In the genomic region with DNA sequence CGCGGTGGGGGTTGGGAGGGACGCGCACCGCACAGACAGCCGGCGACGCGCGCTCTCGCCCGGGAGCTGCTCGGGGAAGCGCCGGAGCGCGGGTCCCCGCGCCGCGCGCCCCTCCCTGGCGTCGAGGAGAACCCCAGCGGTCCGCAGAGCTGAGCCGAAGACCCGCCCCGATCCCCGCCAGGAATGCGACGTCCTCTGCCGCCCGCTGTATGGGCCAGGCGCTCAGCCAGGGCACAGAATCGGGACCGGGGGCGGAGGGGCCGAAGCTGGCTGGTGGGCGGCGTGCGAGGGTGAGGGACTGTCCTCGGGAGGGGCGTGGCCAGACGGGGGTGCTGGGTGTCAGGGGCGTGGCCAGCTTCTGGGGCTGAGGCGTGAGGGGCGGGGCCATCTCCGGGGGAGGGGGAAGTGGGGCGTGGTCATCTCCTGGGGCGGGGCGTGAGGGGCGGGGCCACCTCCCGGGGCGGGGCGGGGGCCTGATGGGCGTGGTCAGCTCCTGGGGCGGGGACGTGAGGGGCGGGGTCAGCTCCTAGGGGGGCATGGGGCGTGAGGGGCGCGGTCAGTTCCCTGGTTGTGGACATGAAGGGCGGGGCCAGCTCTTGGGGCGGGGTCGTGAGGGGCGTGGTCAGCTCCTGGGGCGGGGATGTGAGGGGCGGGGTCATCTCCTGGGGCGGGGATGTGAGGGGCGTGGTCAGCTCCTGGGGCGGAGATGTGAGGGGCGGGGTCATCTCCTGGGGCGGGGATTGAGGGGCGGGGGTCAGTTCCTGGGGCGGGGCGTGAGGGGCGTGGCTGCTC, we compare ENCODE assay signal across 9 cellular contexts. TPM values are rescaled to one million over a fixed set of nuclear protein-coding genes. Genes with fewer than 3 reads are reported as not detected.
DNase-seq lines count a peak whose midpoint lies in the region; ATAC-seq and TF ChIP-seq lines count a peak whose summit lies in the region.
"Had no signal": no experiment of that assay in that cellular context is flagged by ENCODE, and none has a peak within 500 bp of the region (broad histone marks: within the 10 kb centered on the region; RNA-seq: fewer than 3 reads in every experiment).

No MANE protein-coding gene starts in this region.

- peak overlapping the region; percentile 65 for H3K18ac ChIP-seq in H9 (ENCODE audit: insufficient read length, low read depth, low read length)

- WGBS in H9 (ENCODE audit: extremely low coverage, insufficient read length, low lambda C conversion rate) = no CpG with 5 or more reads among the region's 78 CpGs
- 11% methylated on average over 44 of the region's 78 CpGs; no CpG with 5 or more reads in 1 of the 2 donors for WGBS in transverse colon (ENCODE audit: low coverage in 1 of 2), 2 donors

- H3K4me1 Mint-ChIP-seq in H9 = peaks cover 2 to 16% of the 10 kb centered on the region in 2 experiments

- H3K79me2 ChIP-seq in H9 (ENCODE audit: insufficient read depth, low read length) = no peaks in the 10 kb centered on the region
- H3K79me2 ChIP-seq in parathyroid adenoma = no peaks in the 10 kb centered on the region

- no peak overlapping the region for H3K9ac ChIP-seq in H9 (ENCODE audit: extremely low read depth, insufficient read length, low read length)
- no peak overlapping the region for H3K9ac ChIP-seq in parathyroid adenoma

- no peaks in the 10 kb centered on the region for H3K9me3 Mint-ChIP-seq in H9
- H3K9me3 Mint-ChIP-seq: T-helper 1 cell treated with Interleukin-12 subunit alpha and Interleukin-12 subunit beta and Interleukin-4 antibody, amounts not matched to agents 30 μg/mL and 1 μg/mL, for 36 hours had no signal

- H4K8ac ChIP-seq in H9 (replicated peaks; ENCODE audit: insufficient read length, low read depth, low read length) = no peak overlapping the region

- intact Hi-C loops in transverse colon (cut with DNase I; ENCODE audit: low total_unique reads) = no loop called here

- H2BK20ac ChIP-seq in H9 (ENCODE audit: low read depth, low read length, poor library complexity, severe bottlenecking) = no peak overlapping the region

- no peak for ATAC-seq in GM21390 (IDR thresholded peaks at IDR 0.05; ENCODE audit: unreplicated experiment)
- ATAC-seq in GM21717 (IDR thresholded peaks at IDR 0.05; ENCODE audit: unreplicated experiment) = no peak

- DNase-seq in H9 (peak; percentile 94), SK-MEL-5 (ENCODE audit: low read depth, low spot score) (peak; percentile 67), cardiac muscle cell (ENCODE audit: low read depth in 1 of 2, low spot score in 1 of 2) (peak; percentile 76 to 88), transverse colon (peak; percentile 65)
- DNase-seq in activated naive CD8-positive, alpha-beta T cell treated with anti-CD3 and anti-CD28 coated beads, Interleukin-2, amount 50 U/mL, for 16 hours (ENCODE audit: low read depth, low spot score) = peak; percentile 23

- in situ Hi-C loops in SK-MEL-5 (cut with HindIII; ENCODE audit: low pct_unique_long_range_greater_than_20kb, low sequenced_read_pairs) = no loop called here
- in situ Hi-C loops in transverse colon (cut with MboI; ENCODE audit: low pct_ligation_motif_present in 1 of 4, low pct_unique_long_range_greater_than_20kb in 1 of 4, low sequenced_read_pairs in 3 of 4) = no loop called here

- H3K27me3 ChIP-seq in H9 (ENCODE audit: insufficient read depth, low read length) (no peaks in the 10 kb centered on the region), cardiac muscle cell (peaks cover 4% of the 10 kb centered on the region), parathyroid adenoma (ENCODE audit: control insufficient read depth, insufficient read depth, low read length) (no peaks in the 10 kb centered on the region), transverse colon (peaks cover 8% of the 10 kb centered on the region)

- H2AFZ ChIP-seq in H9 (ENCODE audit: low read length) (no peak overlapping the region), parathyroid adenoma (peak overlapping the region; percentile 56)

- H3K4me3 Mint-ChIP-seq in H9 = peak overlapping the region; percentile 54 to 78
- H3K4me3 Mint-ChIP-seq: T-helper 1 cell treated with Interleukin-12 subunit alpha and Interleukin-12 subunit beta and Interleukin-4 antibody, amounts not matched to agents 30 μg/mL and 1 μg/mL, for 36 hours had no signal

- H2BK120ac ChIP-seq in H9 (ENCODE audit: low read depth, low read length, poor library complexity, severe bottlenecking) = no peak overlapping the region

- H3K9me3 ChIP-seq in H9 (ENCODE audit: control insufficient read depth, low read depth, low read length) (no peaks in the 10 kb centered on the region), cardiac muscle cell (ENCODE audit: low read depth) (no peaks in the 10 kb centered on the region), parathyroid adenoma (ENCODE audit: control insufficient read depth, low read length) (no peaks in the 10 kb centered on the region), transverse colon (no peaks in the 10 kb centered on the region)

- H3K36me3 ChIP-seq in cardiac muscle cell = no peaks in the 10 kb centered on the region
- no peaks in the 10 kb centered on the region for H3K36me3 ChIP-seq in parathyroid adenoma (ENCODE audit: control insufficient read depth, insufficient read depth, low read length)
- H3K36me3 ChIP-seq in transverse colon = no peaks in the 10 kb centered on the region

- H3K79me1 ChIP-seq in H9 (ENCODE audit: insufficient read depth, low read depth, low read length, poor library complexity, severe bottlenecking) = no peaks in the 10 kb centered on the region

- H3K4me3 ChIP-seq in cardiac muscle cell (peak overlapping the region; percentile 22), parathyroid adenoma (ENCODE audit: low read depth, low read length) (no peak overlapping the region), transverse colon (peak overlapping the region; percentile 19 to 55 (median 30))

- no peaks in the 10 kb centered on the region for H4K20me1 ChIP-seq in H9 (ENCODE audit: control insufficient read depth, insufficient read depth, insufficient read length)

- TF ChIP-seq CTCF in H9 (conservative IDR thresholded peaks at IDR 0.05) (no peak), cardiac muscle cell (IDR thresholded peaks at IDR 0.05; ENCODE audit: low read depth, low read length) (no peak), parathyroid adenoma (IDR thresholded peaks at IDR 0.05) (no peak), transverse colon (IDR thresholded peaks at IDR 0.05) (no peak)

- H3T11ph ChIP-seq in H9 (ENCODE audit: low read length) = no peak overlapping the region

- peaks cover 9% of the 10 kb centered on the region for H3K23me2 ChIP-seq in H9 (ENCODE audit: insufficient read length, low read depth, low read length, poor library complexity, severe bottlenecking)

- H2BK5ac ChIP-seq in H9 (ENCODE audit: insufficient read length, low read length) = no peak overlapping the region

- H3K36me3 Mint-ChIP-seq in H9 (ENCODE audit: insufficient read depth in 1 of 3, low read depth in 3 of 3) = peaks cover 0 to 3% (median 0%) of the 10 kb centered on the region in 3 experiments; a peak in 1 of 7 replicates

- H3K27ac Mint-ChIP-seq in H9 = no peak overlapping the region
- H3K27ac Mint-ChIP-seq: T-helper 1 cell treated with Interleukin-12 subunit alpha and Interleukin-12 subunit beta and Interleukin-4 antibody, amounts not matched to agents 30 μg/mL and 1 μg/mL, for 36 hours had no signal

- H3K14ac ChIP-seq in H9 (ENCODE audit: insufficient read depth, low read length) = peak overlapping the region; percentile 41; the same call in 1 of the 2 replicates

- H3K56ac ChIP-seq in H9 (ENCODE audit: insufficient read length, low read depth, low read length) = no peak overlapping the region

- peaks cover 7% of the 10 kb centered on the region for H3K27me3 Mint-ChIP-seq in H9 (ENCODE audit: low read depth)

- TF ChIP-seq EP300 in transverse colon (IDR thresholded peaks at IDR 0.05; ENCODE audit: low read depth) = no peak

- no peak overlapping the region for H4K5ac ChIP-seq in H9 (ENCODE audit: insufficient read length, low read depth, low read length)

- no peak overlapping the region for H4K91ac ChIP-seq in H9 (ENCODE audit: insufficient read length, low read depth, low read length)

- no peak overlapping the region for H3K27ac ChIP-seq in H9 (ENCODE audit: insufficient read length, low read depth, low read length)
- H3K27ac ChIP-seq in cardiac muscle cell = no peak overlapping the region
- H3K27ac ChIP-seq in parathyroid adenoma = no peak overlapping the region
- peak overlapping the region; percentile 14 to 35 (median 30) for H3K27ac ChIP-seq in transverse colon

- H3K4me2 ChIP-seq in H9 (ENCODE audit: insufficient read depth, insufficient read length, low read length) (peak overlapping the region; percentile 59), parathyroid adenoma (ENCODE audit: low read length) (peak overlapping the region; percentile 51)

- no peak overlapping the region for H2AK5ac ChIP-seq in H9 (ENCODE audit: insufficient read length, low read length)

- H3K23ac ChIP-seq in H9 (ENCODE audit: insufficient read length, low read depth, low read length) = no peak overlapping the region

- no peak overlapping the region for H3K4ac ChIP-seq in H9 (ENCODE audit: low read depth, low read length)

- H3K4me1 ChIP-seq in H9 (ENCODE audit: insufficient read depth, low read length) = no peaks in the 10 kb centered on the region; the same call in 1 of the 2 replicates
- H3K4me1 ChIP-seq in cardiac muscle cell (ENCODE audit: low read depth) = peaks cover 10% of the 10 kb centered on the region
- no peaks in the 10 kb centered on the region for H3K4me1 ChIP-seq in parathyroid adenoma
- peaks cover 0 to 19% (median 8%) of the 10 kb centered on the region in 4 donors for H3K4me1 ChIP-seq in transverse colon

- no peak for TF ChIP-seq POLR2A in transverse colon (IDR thresholded peaks at IDR 0.05)

- no peak overlapping the region for H2BK12ac ChIP-seq in H9 (ENCODE audit: insufficient read length, low read depth, low read length)

- H2BK15ac ChIP-seq in H9 (ENCODE audit: low read depth, low read length) = no peak overlapping the region

RNA-seq across cellular contexts. Expression of gene PTGDS, which starts 1.0 kb away (rescaled TPM):
- total RNA-seq in H9 (2021) (3.6 and 4.8 TPM in 2 replicates), cardiac muscle cell (2.6 and 3.9 TPM in 2 replicates), transverse colon (10 to 100 TPM in 3 of 4 donors, 1 to 10 TPM in 1; 6.8 to 59.1 (median 17.8) TPM)
- not detected in 2 replicates for total RNA-seq in SK-MEL-5 (2014; rRNA removed; shearing (Covaris generic))
- polyA plus RNA-seq in SK-MEL-5 (2015; cell fraction: cytosol; rRNA removed) = 0.24 TPM in 1 of 2 replicates, not detected in the other
- polyA plus RNA-seq in SK-MEL-5 (2015; cell fraction: nucleus; rRNA removed) = not detected in 2 replicates
- 3.4 and 5.3 TPM in 2 replicates for polyA plus RNA-seq in cardiac muscle cell

RNA-seq across cellular contexts. Expression of gene LCNL1, which starts 4.5 kb away (rescaled TPM):
- total RNA-seq in H9 (2021) (0.18 and 0.20 TPM in 2 replicates), cardiac muscle cell (0.36 TPM in 1 of 2 replicates, not detected in the other), transverse colon (under 1 TPM in 2 of 4 donors, not detected in 2; 0.27 to 0.75 TPM)
- total RNA-seq in SK-MEL-5 (2014; rRNA removed; shearing (Covaris generic)) = not detected in 2 replicates
- not detected in 2 replicates for polyA plus RNA-seq in SK-MEL-5 (2015; cell fraction: cytosol; rRNA removed)
- polyA plus RNA-seq in SK-MEL-5 (2015; cell fraction: nucleus; rRNA removed) = not detected in 2 replicates
- polyA plus RNA-seq in cardiac muscle cell = not detected in 2 replicates

RNA-seq across cellular contexts. Expression of gene PAXX, which starts 14.0 kb away (rescaled TPM):
- total RNA-seq in H9 (2021) = 46.8 and 51.2 TPM in 2 replicates
- 31.7 and 46.0 TPM in 2 replicates for total RNA-seq in SK-MEL-5 (2014; rRNA removed; shearing (Covaris generic))
- 73.3 and 77.5 TPM in 2 replicates for polyA plus RNA-seq in SK-MEL-5 (2015; cell fraction: cytosol; rRNA removed)
- 608 and 666 TPM in 2 replicates for polyA plus RNA-seq in SK-MEL-5 (2015; cell fraction: nucleus; rRNA removed)
- 94.6 and 130 TPM in 2 replicates for total RNA-seq in cardiac muscle cell
- 102 and 110 TPM in 2 replicates for polyA plus RNA-seq in cardiac muscle cell
- 10 to 100 TPM; 49.3 to 85.2 (median 66.0) TPM for total RNA-seq in transverse colon

RNA-seq across cellular contexts. Expression of gene CLIC3, which starts 18.1 kb away (rescaled TPM):
- total RNA-seq in H9 (2021) (0.29 and 0.31 TPM in 2 replicates), cardiac muscle cell (not detected in 2 replicates), transverse colon (1 to 10 TPM in 2 of 4 donors, not detected in 2; 2.5 to 3.8 TPM)
- not detected in 2 replicates for total RNA-seq in SK-MEL-5 (2014; rRNA removed; shearing (Covaris generic))
- not detected in 2 replicates for polyA plus RNA-seq in SK-MEL-5 (2015; cell fraction: cytosol; rRNA removed)
- not detected in 2 replicates for polyA plus RNA-seq in SK-MEL-5 (2015; cell fraction: nucleus; rRNA removed)
- polyA plus RNA-seq in cardiac muscle cell = 0.75 and 0.87 TPM in 2 replicates

RNA-seq across cellular contexts. Expression of gene LCN12, which starts 26.2 kb away (rescaled TPM):
- 2.1 and 4.5 TPM in 2 replicates for total RNA-seq in H9 (2021)
- total RNA-seq in SK-MEL-5 (2014; rRNA removed; shearing (Covaris generic)) = not detected in 2 replicates
- not detected in 2 replicates for polyA plus RNA-seq in SK-MEL-5 (2015; cell fraction: cytosol; rRNA removed)
- polyA plus RNA-seq in SK-MEL-5 (2015; cell fraction: nucleus; rRNA removed) = 1.0 and 3.6 TPM in 2 replicates
- total RNA-seq in cardiac muscle cell = 5.0 and 11.4 TPM in 2 replicates
- 19.7 and 21.9 TPM in 2 replicates for polyA plus RNA-seq in cardiac muscle cell
- 10 to 100 TPM in 1 of 4 donors, 1 to 10 TPM in 3; 1.2 to 52.7 (median 5.5) TPM for total RNA-seq in transverse colon

Comparison
In these comparisons a context has a peak if more than half of its experiments do, and no peak if none do; other contexts are left out.
1. DNase-seq: peak in every context shown above with its lines; median percentile 94 in H9; 82 in cardiac muscle cell; 67 in SK-MEL-5; 65 in transverse colon; 23 in activated naive CD8-positive, alpha-beta T cell treated with anti-CD3 and anti-CD28 coated beads, Interleukin-2, amount 50 U/mL, for 16 hours.
2. H3K27ac ChIP-seq: peak in transverse colon (4 of 4); none in H9 (single experiment), cardiac muscle cell (single experiment) and parathyroid adenoma (single experiment).